ENCODE assay signal across 1 cellular context in genomic region chr12:121796855-121797751, GRCh38.
A peak's percentile ranks its signal among the peaks of the same experiment; 100 is the strongest.
TF ChIP-seq lines count a peak whose summit lies in the region.

No MANE protein-coding gene starts in this region.

TF ChIP-seq in HepG2, 621 proteins besides CTCF, POLR2A, EP300 and RAD21 (continued from another document and continues in another):
- TF ChIP-seq CEBPZ (IDR thresholded peaks at IDR 0.05; ENCODE audit: low read length) (no peak), AKNA (CRISPR knock-in tag; IDR thresholded peaks at IDR 0.05; ENCODE audit: borderline replicate concordance) (no peak), NCOA2 (CRISPR knock-in tag; IDR thresholded peaks at IDR 0.05) (peak; percentile 66), ZNF687 (CRISPR knock-in tag; IDR thresholded peaks at IDR 0.05) (peak; percentile 84), ELK4 (CRISPR knock-in tag; IDR thresholded peaks at IDR 0.05; ENCODE audit: borderline replicate concordance) (no peak), ZNF367 (CRISPR knock-in tag; IDR thresholded peaks at IDR 0.05; ENCODE audit: borderline replicate concordance) (no peak), NFKB2 (CRISPR knock-in tag; IDR thresholded peaks at IDR 0.05; ENCODE audit: borderline replicate concordance) (no peak), HNRNPK (IDR thresholded peaks at IDR 0.05; ENCODE audit: low read depth, low read length, poor library complexity, severe bottlenecking) (no peak), PRMT3 (CRISPR knock-in tag; IDR thresholded peaks at IDR 0.05; ENCODE audit: borderline replicate concordance, low read depth) (no peak), BRCA1 (CRISPR knock-in tag; IDR thresholded peaks at IDR 0.05) (no peak), ZNF180 (CRISPR knock-in tag; IDR thresholded peaks at IDR 0.05; ENCODE audit: borderline replicate concordance, low read depth) (no peak), CEBPB (IDR thresholded peaks at IDR 0.05; ENCODE audit: borderline replicate concordance, low read depth, low read length) (no peak), THAP11 (CRISPR knock-in tag; IDR thresholded peaks at IDR 0.05) (peak; percentile 80), SUZ12 (IDR thresholded peaks at IDR 0.05; ENCODE audit: low read depth, low read length) (no peak), POLR2AphosphoS2 (IDR thresholded peaks at IDR 0.05; ENCODE audit: low read depth, low read length) (0 out of 2 replicates have a peak, but pooled peaks have one; percentile 68), IRF2 (CRISPR knock-in tag; IDR thresholded peaks at IDR 0.05) (peak; percentile 75), GLMP (CRISPR knock-in tag; IDR thresholded peaks at IDR 0.05; ENCODE audit: borderline replicate concordance) (no peak), FOXA1 (IDR thresholded peaks at IDR 0.05) (no peak), FOXA1 (CRISPR knock-in tag; IDR thresholded peaks at IDR 0.05) (no peak), ZSCAN20 (CRISPR knock-in tag; IDR thresholded peaks at IDR 0.05; ENCODE audit: borderline replicate concordance) (no peak), ZBTB4 (CRISPR knock-in tag; IDR thresholded peaks at IDR 0.05; ENCODE audit: borderline replicate concordance) (no peak; the same call in 1 of the 2 replicates), SP2 (CRISPR knock-in tag; IDR thresholded peaks at IDR 0.05) (peak; percentile 78), ZNF776 (CRISPR knock-in tag; IDR thresholded peaks at IDR 0.05) (no peak), ZNF607 (CRISPR knock-in tag; IDR thresholded peaks at IDR 0.05; ENCODE audit: borderline replicate concordance) (no peak; the same call in 1 of the 2 replicates), FOXC1 (CRISPR knock-in tag; IDR thresholded peaks at IDR 0.05; ENCODE audit: borderline replicate concordance) (no peak; the same call in 1 of the 2 replicates), TMF1 (CRISPR knock-in tag; IDR thresholded peaks at IDR 0.05; ENCODE audit: low read depth) (no peak), KDM3A (CRISPR knock-in tag; IDR thresholded peaks at IDR 0.05; ENCODE audit: low read depth) (peak; percentile 65; the same call in 1 of the 2 replicates), CENPBD1 (CRISPR knock-in tag; IDR thresholded peaks at IDR 0.05; ENCODE audit: borderline replicate concordance, low read depth) (no peak), SRSF1 (optimal IDR thresholded peaks at IDR 0.05; ENCODE audit: low read depth, low read length) (no peak), ATRX (CRISPR knock-in tag; IDR thresholded peaks at IDR 0.05; ENCODE audit: borderline replicate concordance) (no peak), ZNF777 (CRISPR knock-in tag; IDR thresholded peaks at IDR 0.05) (peak; percentile 10; the same call in 1 of the 2 replicates), U2AF1 (optimal IDR thresholded peaks at IDR 0.05; ENCODE audit: low read depth, low read length) (peak; percentile 25), TIGD3 (CRISPR knock-in tag; IDR thresholded peaks at IDR 0.05; ENCODE audit: borderline replicate concordance) (no peak), TAF1 (CRISPR knock-in tag; IDR thresholded peaks at IDR 0.05) (peak; percentile 71; the same call in 1 of the 2 replicates), ATM (IDR thresholded peaks at IDR 0.05; ENCODE audit: borderline replicate concordance) (no peak), ZNF274 (CRISPR knock-in tag; IDR thresholded peaks at IDR 0.05) (no peak), ZNF362 (CRISPR knock-in tag; IDR thresholded peaks at IDR 0.05; ENCODE audit: borderline replicate concordance) (peak; percentile 57; the same call in 1 of the 2 replicates), MATR3 (CRISPR knock-in tag; IDR thresholded peaks at IDR 0.05) (no peak), ZNF709 (CRISPR knock-in tag; IDR thresholded peaks at IDR 0.05) (peak; percentile 41; the same call in 1 of the 2 replicates)
